In the genomic region with DNA sequence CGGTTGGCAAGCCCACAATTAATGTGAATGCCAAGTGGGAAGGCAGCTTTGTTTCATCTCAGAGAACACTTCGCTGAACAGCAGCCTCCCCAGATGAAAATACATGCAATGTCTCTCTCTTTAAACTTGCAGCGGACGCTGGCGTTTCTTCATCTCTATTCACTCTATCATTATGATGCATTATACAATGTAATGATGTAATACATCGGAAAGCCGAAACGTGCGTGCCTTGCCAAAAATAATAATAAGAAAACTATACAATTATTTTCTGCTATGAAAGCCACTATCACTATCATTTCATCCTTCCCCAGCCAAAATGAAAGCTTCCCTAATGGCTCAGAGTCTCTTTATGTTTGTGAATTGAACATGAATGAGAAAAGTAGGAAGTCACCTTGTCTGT, we compare ENCODE assay signal across 20 cellular contexts.
"Had no signal": no experiment of that assay in that cellular context is flagged by ENCODE, and none has a peak within 500 bp of the region (broad histone marks: within the 10 kb centered on the region; RNA-seq: fewer than 3 reads in every experiment).

No MANE protein-coding gene starts in this region.

- H3K27ac Mint-ChIP-seq: memory B cell, nephron had no signal

- H3K9me3 Mint-ChIP-seq: memory B cell, nephron had no signal

- H3K27me3 Mint-ChIP-seq: memory B cell, progenitor cell of endocrine pancreas had no signal

- H3K4me3 Mint-ChIP-seq: memory B cell, nephron had no signal

- H3K36me3 Mint-ChIP-seq: memory B cell had no signal

- DNase-seq: dorsolateral prefrontal cortex; effector CD8-positive, alpha-beta T cell; foreskin melanocyte; head of caudate nucleus; kidney; left cardiac atrium; left ventricle myocardium inferior; lower lobe of right lung; midbrain; occipital lobe; pancreas; right cardiac atrium; small intestine; stimulated activated CD4-positive, alpha-beta T cell treated with anti-CD3 and anti-CD28 coated beads, Interleukin-12 subunit alpha, Interleukin-12 subunit beta, amount 100 ng/mL, for 4 hours; stimulated activated CD4-positive, alpha-beta T cell treated with anti-CD3 and anti-CD28 coated beads, Interleukin-2, amount 100 ng/mL, for 48 hours; stimulated activated naive CD4-positive, alpha-beta T cell treated with Interleukin-2 at 50 U/mL for 16 hours; trophoblast cell had no signal

- H3K4me1 Mint-ChIP-seq: nephron had no signal
